ENCODE assay signal across 24 cellular contexts in the genomic region with DNA sequence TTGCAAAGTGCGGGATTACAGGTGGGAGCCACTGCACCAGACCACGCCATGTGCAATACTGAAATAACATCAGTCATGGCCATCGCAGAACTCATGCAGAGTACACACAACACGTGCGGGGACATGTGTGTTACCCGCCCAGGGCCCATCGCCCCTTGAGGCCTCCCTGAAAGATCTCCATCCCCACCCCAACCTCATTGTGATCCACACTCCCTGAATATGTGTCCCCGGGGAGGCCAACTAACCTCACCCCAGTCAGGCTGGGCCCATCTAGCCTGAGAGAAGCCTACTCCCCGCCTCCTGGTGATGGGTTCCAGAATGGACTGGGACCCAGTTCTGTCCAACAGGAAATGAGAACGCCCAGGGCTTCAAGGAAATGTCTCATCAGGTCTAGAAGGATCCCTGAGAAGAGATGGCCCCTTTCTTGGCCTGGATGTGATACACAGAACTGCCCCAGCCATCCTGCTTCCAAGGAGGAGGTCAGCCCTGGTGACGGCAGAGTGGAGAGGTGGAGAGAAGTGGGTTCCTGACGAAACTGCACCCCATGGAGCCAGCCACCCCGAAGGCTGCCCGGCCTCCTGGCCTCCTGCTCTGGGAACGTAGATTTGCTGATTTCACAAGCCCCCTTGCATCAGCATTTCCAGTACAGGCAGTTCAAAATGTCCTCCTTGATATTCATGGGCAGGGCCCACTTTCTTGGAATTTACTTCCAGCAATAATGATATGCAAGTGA. TPM values are rescaled to one million over a fixed set of nuclear protein-coding genes. Genes with fewer than 3 reads are reported as not detected.
DNase-seq lines count a peak whose midpoint lies in the region; ATAC-seq and TF ChIP-seq lines count a peak whose summit lies in the region.
"Had no signal": no experiment of that assay in that cellular context is flagged by ENCODE, and none has a peak within 500 bp of the region (broad histone marks: within the 10 kb centered on the region; RNA-seq: fewer than 3 reads in every experiment).

No MANE protein-coding gene starts in this region.

- no peaks in the 10 kb centered on the region for H3K79me2 ChIP-seq in neural progenitor cell (ENCODE audit: low read depth)

- 0 out of 22 replicates have a peak, but pooled peaks cover 0 to 4% (median 0%) of the 10 kb centered on the region in 11 experiments for H3K9me3 ChIP-seq in BLaER1 treated with 17β-estradiol and CSF1 and Interleukin-3, amounts not matched to agents 10 nM and 100 nM (replicated peaks in 1 of 11)
- H3K9me3 ChIP-seq in neural progenitor cell (ENCODE audit: low read depth) (no peaks in the 10 kb centered on the region), prostate gland (no peaks in the 10 kb centered on the region)
- H3K9me3 ChIP-seq: Caco-2 had no signal

- H3K27ac Mint-ChIP-seq in neural progenitor cell = peak overlapping the region; percentile 60
- H3K27ac Mint-ChIP-seq: CD4-positive, alpha-beta memory T cell; H9; IgD-negative memory B cell had no signal

- TF ChIP-seq CTCF in choroid plexus epithelial cell (conservative IDR thresholded peaks at IDR 0.05; ENCODE audit: low read depth, low read length) = no peak
- TF ChIP-seq CTCF in neural progenitor cell (IDR thresholded peaks at IDR 0.05) = no peak
- TF ChIP-seq CTCF in prostate gland (IDR thresholded peaks at IDR 0.05) = no peak

- no peak overlapping the region for H3K9ac ChIP-seq in BLaER1 treated with 17β-estradiol and CSF1 and Interleukin-3, amounts not matched to agents 10 nM and 100 nM
- no peak overlapping the region for H3K9ac ChIP-seq in neural progenitor cell
- H3K9ac ChIP-seq: GM23248 had no signal

- no peak for ATAC-seq in left lobe of liver
- ATAC-seq: Right ventricle myocardium inferior had no signal

- H3K4me3 Mint-ChIP-seq in neural progenitor cell = no peak overlapping the region
- H3K4me3 Mint-ChIP-seq: CD4-positive, alpha-beta memory T cell; H9; IgD-negative memory B cell had no signal

- H3K27me3 ChIP-seq in BLaER1 treated with 17β-estradiol and CSF1 and Interleukin-3, amounts not matched to agents 10 nM and 100 nM = peaks cover 0 to 4% (median 0%) of the 10 kb centered on the region in 11 experiments; a peak in 1 of 22 replicates
- no peaks in the 10 kb centered on the region for H3K27me3 ChIP-seq in neural progenitor cell
- H3K27me3 ChIP-seq in prostate gland (replicated peaks; ENCODE audit: insufficient read depth) = no peaks in the 10 kb centered on the region

- no peak for TF ChIP-seq POLR2A in prostate gland (IDR thresholded peaks at IDR 0.05)

- intact Hi-C loops in prostate gland (cut with DNase I) = no loop called here

- H3K27me3 Mint-ChIP-seq in neural progenitor cell (ENCODE audit: insufficient read depth, low read depth) = peaks cover 14% of the 10 kb centered on the region

- 96% methylated on average over 15 of the region's 15 CpGs for WGBS in prostate gland

- no peaks in the 10 kb centered on the region for H3K36me3 Mint-ChIP-seq in neural progenitor cell
- H3K36me3 Mint-ChIP-seq: CD4-positive, alpha-beta memory T cell had no signal

- H3K4me2 ChIP-seq in BLaER1 treated with 17β-estradiol and CSF1 and Interleukin-3, amounts not matched to agents 10 nM and 100 nM = peak overlapping the region; percentile 0 to 88 (median 73); a peak in 15 of 22 replicates
- H3K4me2 ChIP-seq in neural progenitor cell = no peak overlapping the region
- H3K4me2 ChIP-seq: PC-9 had no signal

- H3K9me3 Mint-ChIP-seq in neural progenitor cell = peaks cover 8% of the 10 kb centered on the region
- H3K9me3 Mint-ChIP-seq: H9 had no signal

- no peak overlapping the region; a peak in 2 of 22 replicates for H3K27ac ChIP-seq in BLaER1 treated with 17β-estradiol and CSF1 and Interleukin-3, amounts not matched to agents 10 nM and 100 nM
- H3K27ac ChIP-seq in neural progenitor cell (no peak overlapping the region), prostate gland (no peak overlapping the region)
- H3K27ac ChIP-seq: GM23248, PC-9 had no signal

- no peaks in the 10 kb centered on the region for H3K36me3 ChIP-seq in BLaER1 treated with 17β-estradiol and CSF1 and Interleukin-3, amounts not matched to agents 10 nM and 100 nM
- H3K36me3 ChIP-seq in neural progenitor cell (no peaks in the 10 kb centered on the region), prostate gland (no peaks in the 10 kb centered on the region)

- peaks cover 9% of the 10 kb centered on the region for H3K4me1 Mint-ChIP-seq in neural progenitor cell
- H3K4me1 Mint-ChIP-seq: H9, IgD-negative memory B cell had no signal

- peak; percentile 72 for DNase-seq in choroid plexus epithelial cell (ENCODE audit: low read depth)
- DNase-seq in left lobe of liver (ENCODE audit: low spot score) = peak; percentile 35
- DNase-seq in neural progenitor cell (ENCODE audit: low spot score) = no peak
- no peak for DNase-seq in GM19240 (ENCODE audit: insufficient read length, low spot score)
- DNase-seq in prostate gland (ENCODE audit: low spot score) = no peak
- no peak for DNase-seq in T1000 (lab: John Stamatoyannopoulos, UW)
- DNase-seq in SW 1271 (lab: John Stamatoyannopoulos, UW) = no peak
- DNase-seq: C1 segment of cervical spinal cord; Caco-2; CD4-positive, alpha-beta memory T cell; GM23248; H9; NCI-H1092; NCI-H1417 treated with DMSO at 0.1 percent for 48 hours; NCI-H187 treated with DMSO at 0.1 percent for 48 hours; NCI-H2171 treated with DMSO at 0.1 percent for 48 hours; NCI-H345; NCI-H524 treated with DMSO at 0.1 percent for 48 hours; PC-9 had no signal

- peak overlapping the region; percentile 60 for H2AFZ ChIP-seq in neural progenitor cell (replicated peaks)
- H2AFZ ChIP-seq: GM23248, PC-9 had no signal

- peaks cover 35 to 62% (median 45%) of the 10 kb centered on the region in 10 experiments for H3K4me1 ChIP-seq in BLaER1 treated with 17β-estradiol and CSF1 and Interleukin-3, amounts not matched to agents 10 nM and 100 nM
- peaks cover 8% of the 10 kb centered on the region for H3K4me1 ChIP-seq in neural progenitor cell
- no peaks in the 10 kb centered on the region for H3K4me1 ChIP-seq in prostate gland (replicated peaks)
- H3K4me1 ChIP-seq: Caco-2 had no signal

- H3F3A ChIP-seq in neural progenitor cell (ENCODE audit: low read depth) = no peaks in the 10 kb centered on the region

- H3K4me3 ChIP-seq in BLaER1 treated with 17β-estradiol and CSF1 and Interleukin-3, amounts not matched to agents 10 nM and 100 nM = no peak overlapping the region
- H3K4me3 ChIP-seq in choroid plexus epithelial cell (ENCODE audit: low read depth, low read length) (no peak overlapping the region), neural progenitor cell (no peak overlapping the region), prostate gland (no peak overlapping the region)
- H3K4me3 ChIP-seq: GM23248, PC-9 had no signal

- H4K20me1 ChIP-seq in BLaER1 treated with 17β-estradiol and CSF1 and Interleukin-3, amounts not matched to agents 10 nM and 100 nM = no peaks in the 10 kb centered on the region
- H4K20me1 ChIP-seq in neural progenitor cell (ENCODE audit: low read depth) = no peaks in the 10 kb centered on the region

RNA-seq across cellular contexts. Expression of gene CLDN24, which starts 22.5 kb away (rescaled TPM):
- not detected for total RNA-seq in left lobe of liver
- total RNA-seq in neural progenitor cell (ENCODE audit: low replicate concordance) = not detected in 2 replicates
- total RNA-seq in prostate gland = not detected
- total RNA-seq: Caco-2; CD4-positive, alpha-beta memory T cell; GM23248; H9; PC-9; Right ventricle myocardium inferior; RPMI7951; SK-MEL-5 had no signal

RNA-seq across cellular contexts. Expression of gene CLDN22, which starts 24.6 kb away (rescaled TPM):
- total RNA-seq in left lobe of liver (not detected), neural progenitor cell (ENCODE audit: low replicate concordance) (not detected in 2 replicates), prostate gland (not detected)
- total RNA-seq: Caco-2; CD4-positive, alpha-beta memory T cell; GM23248; H9; PC-9; Right ventricle myocardium inferior; RPMI7951; SK-MEL-5 had no signal

Comparison
In these comparisons a context has a peak if more than half of its experiments do, and no peak if none do; other contexts are left out.
1. DNase-seq: peak in choroid plexus epithelial cell (single experiment) and left lobe of liver (single experiment); none in neural progenitor cell (single experiment), GM19240 (single experiment), prostate gland (single experiment), T1000 (single experiment) and SW 1271 (0 of 2).